In the genomic region with DNA sequence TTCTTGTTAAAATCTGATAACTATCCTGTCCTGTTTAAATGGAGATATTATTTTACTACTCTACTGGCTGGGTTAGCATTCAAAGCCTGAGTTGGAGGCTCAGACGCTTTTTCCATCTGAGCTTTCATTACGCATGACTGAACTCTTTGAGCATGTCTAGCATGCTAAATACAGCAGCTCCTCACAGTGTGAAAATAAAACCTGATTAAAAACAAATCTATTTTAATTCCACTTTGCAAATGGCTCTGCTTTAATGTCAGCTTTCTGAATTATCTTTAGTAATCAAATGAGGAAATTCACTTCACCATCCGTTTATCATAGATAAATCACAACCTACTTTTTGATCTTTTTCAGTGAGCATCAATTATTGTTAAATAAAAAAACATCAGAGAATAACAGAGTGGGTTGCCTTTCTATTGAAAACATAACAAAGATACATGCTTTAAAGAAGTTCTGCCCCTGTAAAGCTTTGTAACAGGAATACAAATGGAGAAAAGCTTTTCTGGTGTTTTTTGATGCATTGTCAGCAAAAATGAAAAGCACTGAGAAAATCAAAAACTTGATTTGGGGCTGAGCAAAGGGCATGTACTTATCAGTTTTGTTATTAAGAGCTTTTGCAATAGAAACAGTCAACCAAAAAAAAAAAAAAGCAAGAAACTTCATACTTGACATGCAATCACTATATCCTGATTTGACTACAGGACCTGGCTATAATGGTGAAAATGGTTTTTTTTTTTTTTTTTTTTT, we compare ENCODE assay signal across 1 cellular context.
TF ChIP-seq lines count a peak whose summit lies in the region.

No MANE protein-coding gene starts in this region.

TF ChIP-seq in liver, 16 proteins besides CTCF, POLR2A, EP300 and RAD21:
- TF ChIP-seq, protein P1, sequence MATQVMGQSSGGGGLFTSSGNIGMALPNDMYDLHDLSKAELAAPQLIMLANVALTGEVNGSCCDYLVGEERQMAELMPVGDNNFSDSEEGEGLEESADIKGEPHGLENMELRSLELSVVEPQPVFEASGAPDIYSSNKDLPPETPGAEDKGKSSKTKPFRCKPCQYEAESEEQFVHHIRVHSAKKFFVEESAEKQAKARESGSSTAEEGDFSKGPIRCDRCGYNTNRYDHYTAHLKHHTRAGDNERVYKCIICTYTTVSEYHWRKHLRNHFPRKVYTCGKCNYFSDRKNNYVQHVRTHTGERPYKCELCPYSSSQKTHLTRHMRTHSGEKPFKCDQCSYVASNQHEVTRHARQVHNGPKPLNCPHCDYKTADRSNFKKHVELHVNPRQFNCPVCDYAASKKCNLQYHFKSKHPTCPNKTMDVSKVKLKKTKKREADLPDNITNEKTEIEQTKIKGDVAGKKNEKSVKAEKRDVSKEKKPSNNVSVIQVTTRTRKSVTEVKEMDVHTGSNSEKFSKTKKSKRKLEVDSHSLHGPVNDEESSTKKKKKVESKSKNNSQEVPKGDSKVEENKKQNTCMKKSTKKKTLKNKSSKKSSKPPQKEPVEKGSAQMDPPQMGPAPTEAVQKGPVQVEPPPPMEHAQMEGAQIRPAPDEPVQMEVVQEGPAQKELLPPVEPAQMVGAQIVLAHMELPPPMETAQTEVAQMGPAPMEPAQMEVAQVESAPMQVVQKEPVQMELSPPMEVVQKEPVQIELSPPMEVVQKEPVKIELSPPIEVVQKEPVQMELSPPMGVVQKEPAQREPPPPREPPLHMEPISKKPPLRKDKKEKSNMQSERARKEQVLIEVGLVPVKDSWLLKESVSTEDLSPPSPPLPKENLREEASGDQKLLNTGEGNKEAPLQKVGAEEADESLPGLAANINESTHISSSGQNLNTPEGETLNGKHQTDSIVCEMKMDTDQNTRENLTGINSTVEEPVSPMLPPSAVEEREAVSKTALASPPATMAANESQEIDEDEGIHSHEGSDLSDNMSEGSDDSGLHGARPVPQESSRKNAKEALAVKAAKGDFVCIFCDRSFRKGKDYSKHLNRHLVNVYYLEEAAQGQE (IDR thresholded peaks at IDR 0.05), result peak; percentile 20
- TF ChIP-seq HNF4A (conservative IDR thresholded peaks at IDR 0.05) (peak; percentile 51 to 53), GABPA (IDR thresholded peaks at IDR 0.05 in 1 of 2, conservative IDR thresholded peaks at IDR 0.05 in 1 of 2) (no peak), SP1 (IDR thresholded peaks at IDR 0.05) (peak; percentile 19), RXRA (IDR thresholded peaks at IDR 0.05) (peak in 1 of 2 donors; percentile 21)
